ENCODE assay signal across 1 cellular context in the genomic region with DNA sequence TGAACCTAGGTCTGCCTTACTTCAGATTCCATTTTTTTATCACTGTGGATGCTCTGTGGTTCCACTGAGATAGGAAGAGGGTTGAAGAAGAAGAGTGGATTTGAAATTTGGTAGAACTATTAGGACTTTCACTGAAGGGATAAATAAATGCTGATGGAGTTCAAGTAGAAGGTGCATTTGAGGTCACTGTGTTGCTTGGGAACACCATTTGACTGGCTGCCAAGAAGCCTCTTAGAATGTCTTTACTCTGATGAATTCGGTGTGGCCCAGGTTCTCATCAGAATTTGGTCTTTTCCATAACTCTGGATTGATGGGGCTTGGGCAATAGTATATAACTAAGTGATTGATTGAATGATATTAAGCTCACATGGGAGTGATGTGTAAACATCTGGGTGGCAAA.
TF ChIP-seq lines count a peak whose summit lies in the region.

No MANE protein-coding gene starts in this region.

TF ChIP-seq in IMR-90, 13 proteins besides CTCF, POLR2A, EP300 and RAD21 (continued from another document):
- TF ChIP-seq, protein P1, sequence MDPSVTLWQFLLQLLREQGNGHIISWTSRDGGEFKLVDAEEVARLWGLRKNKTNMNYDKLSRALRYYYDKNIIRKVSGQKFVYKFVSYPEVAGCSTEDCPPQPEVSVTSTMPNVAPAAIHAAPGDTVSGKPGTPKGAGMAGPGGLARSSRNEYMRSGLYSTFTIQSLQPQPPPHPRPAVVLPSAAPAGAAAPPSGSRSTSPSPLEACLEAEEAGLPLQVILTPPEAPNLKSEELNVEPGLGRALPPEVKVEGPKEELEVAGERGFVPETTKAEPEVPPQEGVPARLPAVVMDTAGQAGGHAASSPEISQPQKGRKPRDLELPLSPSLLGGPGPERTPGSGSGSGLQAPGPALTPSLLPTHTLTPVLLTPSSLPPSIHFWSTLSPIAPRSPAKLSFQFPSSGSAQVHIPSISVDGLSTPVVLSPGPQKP (IDR thresholded peaks at IDR 0.05; ENCODE audit: borderline replicate concordance, low read depth, low read length), result no peak
- TF ChIP-seq RFX5 (IDR thresholded peaks at IDR 0.05; ENCODE audit: low read depth, low read length) (no peak), MXI1 (IDR thresholded peaks at IDR 0.05; ENCODE audit: borderline replicate concordance, low read depth, low read length) (no peak), CHD1 (IDR thresholded peaks at IDR 0.05; ENCODE audit: low read depth, low read length) (no peak), FOS (IDR thresholded peaks at IDR 0.05; ENCODE audit: low read depth, low read length) (no peak), MAZ (IDR thresholded peaks at IDR 0.05; ENCODE audit: borderline replicate concordance, low read depth, low read length) (no peak), BHLHE40 (IDR thresholded peaks at IDR 0.05; ENCODE audit: low read depth, low read length) (no peak), NFE2L2 (IDR thresholded peaks at IDR 0.05; ENCODE audit: low read depth, low read length) (no peak), CEBPB (IDR thresholded peaks at IDR 0.05; ENCODE audit: low read depth, low read length) (no peak)
- TF ChIP-seq, protein P2, sequence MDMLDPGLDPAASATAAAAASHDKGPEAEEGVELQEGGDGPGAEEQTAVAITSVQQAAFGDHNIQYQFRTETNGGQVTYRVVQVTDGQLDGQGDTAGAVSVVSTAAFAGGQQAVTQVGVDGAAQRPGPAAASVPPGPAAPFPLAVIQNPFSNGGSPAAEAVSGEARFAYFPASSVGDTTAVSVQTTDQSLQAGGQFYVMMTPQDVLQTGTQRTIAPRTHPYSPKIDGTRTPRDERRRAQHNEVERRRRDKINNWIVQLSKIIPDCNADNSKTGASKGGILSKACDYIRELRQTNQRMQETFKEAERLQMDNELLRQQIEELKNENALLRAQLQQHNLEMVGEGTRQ (IDR thresholded peaks at IDR 0.05; ENCODE audit: low read depth, low read length), result no peak
